Comparison of ENCODE assay signal across 8 cellular contexts in genomic region chr6:148166339-148166949, GRCh38.
A peak's percentile ranks its signal among the peaks of the same experiment; 100 is the strongest.
DNase-seq lines count a peak whose midpoint lies in the region; ATAC-seq, FAIRE-seq and TF ChIP-seq lines count a peak whose summit lies in the region.

No MANE protein-coding gene starts in this region.

- no peaks in the 10 kb centered on the region for H3K27me3 ChIP-seq in parathyroid adenoma (ENCODE audit: control insufficient read depth, insufficient read depth, low read length)

- TF ChIP-seq CTCF in parathyroid adenoma (IDR thresholded peaks at IDR 0.05) = peak; percentile 73

- H3K79me2 ChIP-seq in parathyroid adenoma = no peaks in the 10 kb centered on the region

- H3K4me3 ChIP-seq in parathyroid adenoma (ENCODE audit: low read depth, low read length) = no peak overlapping the region

- no peak overlapping the region for H3K4me2 ChIP-seq in parathyroid adenoma (ENCODE audit: low read length)

- no peak overlapping the region for H3K27ac ChIP-seq in parathyroid adenoma

- FAIRE-seq in HTR-8/SVneo (lab: Jason Lieb, UNC) = no peak

- no peaks in the 10 kb centered on the region for H3K36me3 ChIP-seq in parathyroid adenoma (ENCODE audit: control insufficient read depth, insufficient read depth, low read length)

- DNase-seq in NCI-H187 treated with DMSO at 0.1 percent for 48 hours (lab: John Stamatoyannopoulos, UW) (peak; percentile 3), NCI-H187 (lab: John Stamatoyannopoulos, UW) (no peak), HTR-8/SVneo (ENCODE audit: insufficient read length, low spot score) (peak; percentile 32), RPMI8226 (peak; percentile 18), erythroblast (lab: John Stamatoyannopoulos, UW) (peak; percentile 31 to 51), 8988T (no peak)

- no peak overlapping the region for H2AFZ ChIP-seq in parathyroid adenoma

- no peak for TF ChIP-seq POLR2A in erythroblast (IDR thresholded peaks at IDR 0.05; ENCODE audit: low read length)

- peaks cover 5% of the 10 kb centered on the region for H3K4me1 ChIP-seq in parathyroid adenoma

- no peaks in the 10 kb centered on the region for H3K9me3 ChIP-seq in parathyroid adenoma (ENCODE audit: control insufficient read depth, low read length)

- no peak overlapping the region for H3K9ac ChIP-seq in parathyroid adenoma

- no peak for ATAC-seq in HG02885 (IDR thresholded peaks at IDR 0.05; ENCODE audit: poor library complexity, unreplicated experiment)

Comparison
In these comparisons a context has a peak if more than half of its experiments do, and no peak if none do; other contexts are left out.
1. DNase-seq: peak in NCI-H187 treated with DMSO at 0.1 percent for 48 hours (single experiment), HTR-8/SVneo (single experiment), RPMI8226 (single experiment) and erythroblast (2 of 2); none in NCI-H187 (0 of 2) and 8988T (single experiment).